ENCODE assay signal across 8 cellular contexts in the genomic region with DNA sequence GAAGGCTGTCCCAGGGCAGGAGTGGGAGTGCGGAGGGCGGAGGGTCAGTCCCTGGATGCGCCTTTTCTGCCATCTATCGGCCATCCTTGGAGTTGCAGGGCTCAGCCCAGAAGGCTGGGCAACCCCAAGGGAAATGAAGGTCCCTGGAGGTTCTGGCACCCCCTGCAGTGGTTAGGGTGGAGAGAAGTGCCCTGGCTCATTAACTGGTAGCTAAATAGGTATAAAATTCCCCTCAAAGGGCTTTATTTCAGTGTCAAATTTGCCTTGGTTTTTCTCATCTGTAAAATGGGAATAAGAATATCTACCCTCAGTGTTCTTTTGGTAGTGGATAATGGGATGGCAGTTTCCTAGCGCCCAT. TPM values are rescaled to one million over a fixed set of nuclear protein-coding genes. Genes with fewer than 3 reads are reported as not detected.
DNase-seq lines count a peak whose midpoint lies in the region; ATAC-seq, FAIRE-seq and TF ChIP-seq lines count a peak whose summit lies in the region.

No MANE protein-coding gene starts in this region.

- H3K27ac ChIP-seq in 22Rv1 (no peak overlapping the region), esophagus squamous epithelium (no peak overlapping the region)

- no peaks in the 10 kb centered on the region for H3K9me3 Mint-ChIP-seq in natural killer cell treated with Interleukin-12 subunit alpha and Interleukin-12 subunit beta and Interleukin-15 and Interleukin-18, amount 100 ng/mL, for 72 hours
- no peaks in the 10 kb centered on the region for H3K9me3 Mint-ChIP-seq in stimulated activated naive CD8-positive, alpha-beta T cell treated with anti-CD3 and anti-CD28 coated beads, Interleukin-15, amount 100 ng/mL, for 72 hours

- H3K9me3 ChIP-seq in esophagus squamous epithelium = no peaks in the 10 kb centered on the region

- WGBS in esophagus squamous epithelium, 2 donors = 15 to 19% methylated on average over 5 of the region's 5 CpGs

- peak overlapping the region; percentile 75 for H3K4me3 Mint-ChIP-seq in natural killer cell treated with Interleukin-12 subunit alpha and Interleukin-12 subunit beta and Interleukin-15 and Interleukin-18, amount 100 ng/mL, for 72 hours
- peak overlapping the region; percentile 78 to 84 for H3K4me3 Mint-ChIP-seq in stimulated activated naive CD8-positive, alpha-beta T cell treated with anti-CD3 and anti-CD28 coated beads, Interleukin-15, amount 100 ng/mL, for 72 hours

- H3K4me1 ChIP-seq in esophagus squamous epithelium = peaks cover 0 to 10% (median 10%) of the 10 kb centered on the region in 3 donors

- H3K27me3 Mint-ChIP-seq in natural killer cell treated with Interleukin-12 subunit alpha and Interleukin-12 subunit beta and Interleukin-15 and Interleukin-18, amount 100 ng/mL, for 72 hours = peaks cover 0 to 2% of the 10 kb centered on the region in 2 donors
- peaks cover 37% of the 10 kb centered on the region for H3K27me3 Mint-ChIP-seq in stimulated activated naive CD8-positive, alpha-beta T cell treated with anti-CD3 and anti-CD28 coated beads, Interleukin-15, amount 100 ng/mL, for 72 hours

- H3K36me3 ChIP-seq in esophagus squamous epithelium = no peaks in the 10 kb centered on the region

- ATAC-seq in HG03439 (IDR thresholded peaks at IDR 0.05; ENCODE audit: unreplicated experiment) = peak; percentile 76
- peak; percentile 88 to 90 for ATAC-seq in natural killer cell treated with Interleukin-12 subunit alpha and Interleukin-12 subunit beta and Interleukin-15 and Interleukin-18, amount 100 ng/mL, for 72 hours
- peak; percentile 82 for ATAC-seq in stimulated activated naive CD8-positive, alpha-beta T cell treated with anti-CD3 and anti-CD28 coated beads, Interleukin-15, amount 100 ng/mL, for 72 hours

- peak; percentile 69 for DNase-seq in GM12891 (ENCODE audit: insufficient read length, low spot score)
- peak; percentile 27 for DNase-seq in OCI-M2 (lab: John Stamatoyannopoulos, UW; ENCODE audit: unreplicated experiment)
- peak; percentile 73 for DNase-seq in activated T-cell treated with anti-CD3 and anti-CD28 coated beads for 24 hours (ENCODE audit: low read depth)
- peak; percentile 9 for DNase-seq in esophagus squamous epithelium (lab: John Stamatoyannopoulos, UW)
- DNase-seq in natural killer cell treated with Interleukin-12 subunit alpha and Interleukin-12 subunit beta and Interleukin-15 and Interleukin-18, amount 100 ng/mL, for 72 hours (ENCODE audit: low spot score) = peak; percentile 85
- peak; percentile 78 for DNase-seq in stimulated activated naive CD8-positive, alpha-beta T cell treated with anti-CD3 and anti-CD28 coated beads, Interleukin-15, amount 100 ng/mL, for 72 hours

- peaks cover 15 to 24% of the 10 kb centered on the region in 2 donors for H3K4me1 Mint-ChIP-seq in natural killer cell treated with Interleukin-12 subunit alpha and Interleukin-12 subunit beta and Interleukin-15 and Interleukin-18, amount 100 ng/mL, for 72 hours (ENCODE audit: low read depth in 2 of 2)
- peaks cover 30% of the 10 kb centered on the region for H3K4me1 Mint-ChIP-seq in stimulated activated naive CD8-positive, alpha-beta T cell treated with anti-CD3 and anti-CD28 coated beads, Interleukin-15, amount 100 ng/mL, for 72 hours

- no peaks in the 10 kb centered on the region for H3K27me3 ChIP-seq in esophagus squamous epithelium

- intact Hi-C loops in esophagus squamous epithelium (cut with DNase I) = loop anchor here (5.0 kb wide), 1 partner anchor 57 kb away; no protein-coding TSS in a partner anchor

- no peak for TF ChIP-seq POLR2A in GM12891 (IDR thresholded peaks at IDR 0.05; ENCODE audit: low read depth, low read length)
- TF ChIP-seq POLR2A in esophagus squamous epithelium (IDR thresholded peaks at IDR 0.05) = no peak

- no peak overlapping the region for H3K4me3 ChIP-seq in esophagus squamous epithelium

- peak; percentile 97 for TF ChIP-seq CTCF in 22Rv1 (IDR thresholded peaks at IDR 0.05)
- TF ChIP-seq CTCF in esophagus squamous epithelium (IDR thresholded peaks at IDR 0.05) = peak; percentile 81 to 96 (median 90)

- peak; percentile 95 for FAIRE-seq in GM12891 (lab: Jason Lieb, UNC)

- H3K27ac Mint-ChIP-seq in natural killer cell treated with Interleukin-12 subunit alpha and Interleukin-12 subunit beta and Interleukin-15 and Interleukin-18, amount 100 ng/mL, for 72 hours = peak overlapping the region in 1 of 2 donors; percentile 43
- H3K27ac Mint-ChIP-seq in stimulated activated naive CD8-positive, alpha-beta T cell treated with anti-CD3 and anti-CD28 coated beads, Interleukin-15, amount 100 ng/mL, for 72 hours = no peak overlapping the region

- no peaks in the 10 kb centered on the region for H3K36me3 Mint-ChIP-seq in natural killer cell treated with Interleukin-12 subunit alpha and Interleukin-12 subunit beta and Interleukin-15 and Interleukin-18, amount 100 ng/mL, for 72 hours

TF ChIP-seq in GM12891, 5 proteins besides CTCF, POLR2A, EP300 and RAD21:
- TF ChIP-seq POLR2AphosphoS5 (IDR thresholded peaks at IDR 0.05; ENCODE audit: low read depth, low read length) (no peak), TAF1 (IDR thresholded peaks at IDR 0.05; ENCODE audit: low read depth, low read length) (no peak), POU2F2 (IDR thresholded peaks at IDR 0.05; ENCODE audit: low read depth, low read length) (no peak), PAX5 (IDR thresholded peaks at IDR 0.05; ENCODE audit: insufficient read depth, low read length, severe bottlenecking) (no peak), SPI1 (IDR thresholded peaks at IDR 0.05; ENCODE audit: low read depth, low read length) (no peak)

RNA-seq across cellular contexts. Expression of gene C17orf75, which starts 22.4 kb away (rescaled TPM):
- polyA plus RNA-seq in GM12891 (2012; ENCODE audit: low read depth, missing spikeins) = 13.7 TPM
- 10 to 100 TPM in 1 of 4 donors, 1 to 10 TPM in 3; 3.6 to 14.7 (median 9.1) TPM for total RNA-seq in esophagus squamous epithelium
- total RNA-seq in natural killer cell treated with Interleukin-12 subunit alpha and Interleukin-12 subunit beta and Interleukin-15 and Interleukin-18, amount 100 ng/mL, for 72 hours = 10 to 100 TPM; 23.2 to 24.5 TPM

RNA-seq across cellular contexts. Expression of gene ZNF207, which starts 30.4 kb away (rescaled TPM):
- polyA plus RNA-seq in GM12891 (2012; ENCODE audit: low read depth, missing spikeins) = 138 TPM
- 100 to 1,000 TPM; 101 to 181 (median 137) TPM for total RNA-seq in esophagus squamous epithelium
- 100 to 1,000 TPM; 311 to 319 TPM for total RNA-seq in natural killer cell treated with Interleukin-12 subunit alpha and Interleukin-12 subunit beta and Interleukin-15 and Interleukin-18, amount 100 ng/mL, for 72 hours

RNA-seq across cellular contexts. Expression of gene RHBDL3, which starts 53.9 kb away (rescaled TPM):
- 0.09 TPM for polyA plus RNA-seq in GM12891 (2012; ENCODE audit: low read depth, missing spikeins)
- total RNA-seq in esophagus squamous epithelium = 1 to 10 TPM in 1 of 4 donors, under 1 TPM in 2, not detected in 1; 0.09 to 1.1 (median 0.76) TPM
- total RNA-seq in natural killer cell treated with Interleukin-12 subunit alpha and Interleukin-12 subunit beta and Interleukin-15 and Interleukin-18, amount 100 ng/mL, for 72 hours = under 1 TPM; 0.33 to 0.40 TPM

Comparison
In these comparisons a context has a peak if more than half of its experiments do, and no peak if none do; other contexts are left out.
1. DNase-seq: peak in every context shown above with its lines; median percentile 85 in natural killer cell treated with Interleukin-12 subunit alpha and Interleukin-12 subunit beta and Interleukin-15 and Interleukin-18, amount 100 ng/mL, for 72 hours; 78 in stimulated activated naive CD8-positive, alpha-beta T cell treated with anti-CD3 and anti-CD28 coated beads, Interleukin-15, amount 100 ng/mL, for 72 hours; 73 in activated T-cell treated with anti-CD3 and anti-CD28 coated beads for 24 hours; 69 in GM12891; 27 in OCI-M2; 9 in esophagus squamous epithelium.